Comparison of ENCODE assay signal across 1 cellular context in genomic region chr20:47358672-47359532, GRCh38.
TF ChIP-seq lines count a peak whose summit lies in the region.

No MANE protein-coding gene starts in this region.

TF ChIP-seq in HepG2, 621 proteins besides CTCF, POLR2A, EP300 and RAD21 (continued from another document and continues in another):
- TF ChIP-seq ZNF639 (CRISPR knock-in tag; conservative IDR thresholded peaks at IDR 0.05) (peak; percentile 88), RORA (CRISPR knock-in tag; IDR thresholded peaks at IDR 0.05) (no peak), PAWR (CRISPR knock-in tag; IDR thresholded peaks at IDR 0.05; ENCODE audit: borderline replicate concordance) (peak; percentile 87; the same call in 1 of the 2 replicates), KLF9 (CRISPR knock-in tag; IDR thresholded peaks at IDR 0.05; ENCODE audit: low read depth) (no peak), NR3C1 (CRISPR knock-in tag; IDR thresholded peaks at IDR 0.05) (no peak), TAF1 (CRISPR knock-in tag; IDR thresholded peaks at IDR 0.05) (peak; percentile 95), SMAD1 (CRISPR knock-in tag; IDR thresholded peaks at IDR 0.05; ENCODE audit: borderline replicate concordance, low read depth) (peak; percentile 38; the same call in 1 of the 2 replicates), CBX2 (IDR thresholded peaks at IDR 0.05; ENCODE audit: low read depth, low read length) (no peak), CBX2 (CRISPR knock-in tag; IDR thresholded peaks at IDR 0.05; ENCODE audit: low read depth) (no peak; the same call in 1 of the 2 replicates), ZNF280B (CRISPR knock-in tag; IDR thresholded peaks at IDR 0.05; ENCODE audit: borderline replicate concordance) (peak; percentile 98), DDIT3 (CRISPR knock-in tag; IDR thresholded peaks at IDR 0.05) (no peak), ATF3 (CRISPR knock-in tag; IDR thresholded peaks at IDR 0.05) (peak; percentile 90), CBX5 (CRISPR knock-in tag; IDR thresholded peaks at IDR 0.05; ENCODE audit: borderline replicate concordance) (no peak; the same call in none of the 2 replicates), RXRB (CRISPR knock-in tag; IDR thresholded peaks at IDR 0.05; ENCODE audit: borderline replicate concordance) (peak; percentile 99), ZNF275 (CRISPR knock-in tag; IDR thresholded peaks at IDR 0.05; ENCODE audit: borderline replicate concordance) (peak; percentile 73; the same call in 1 of the 2 replicates), NAIF1 (CRISPR knock-in tag; IDR thresholded peaks at IDR 0.05; ENCODE audit: borderline replicate concordance) (peak; percentile 95), CAMTA2 (CRISPR knock-in tag; IDR thresholded peaks at IDR 0.05; ENCODE audit: borderline replicate concordance) (no peak; the same call in 1 of the 2 replicates), NR2F1 (CRISPR knock-in tag; IDR thresholded peaks at IDR 0.05) (peak; percentile 76 to 86; a peak in 3 of 4 replicates), NR2C2 (CRISPR knock-in tag; IDR thresholded peaks at IDR 0.05; ENCODE audit: borderline replicate concordance) (peak; percentile 75), ZBTB2 (CRISPR knock-in tag; IDR thresholded peaks at IDR 0.05; ENCODE audit: low read depth) (no peak; the same call in 1 of the 2 replicates), AKAP8 (CRISPR knock-in tag; IDR thresholded peaks at IDR 0.05) (peak; percentile 75), ZNF572 (CRISPR knock-in tag; IDR thresholded peaks at IDR 0.05) (peak; percentile 98), FLYWCH1 (CRISPR knock-in tag; IDR thresholded peaks at IDR 0.05) (peak; percentile 84; the same call in 1 of the 2 replicates), AGO1 (IDR thresholded peaks at IDR 0.05; ENCODE audit: low read depth, low read length, poor library complexity, severe bottlenecking) (peak; percentile 50), CENPX (CRISPR knock-in tag; IDR thresholded peaks at IDR 0.05) (no peak), ZNF75D (CRISPR knock-in tag; IDR thresholded peaks at IDR 0.05; ENCODE audit: borderline replicate concordance) (no peak), ZNF121 (CRISPR knock-in tag; IDR thresholded peaks at IDR 0.05) (no peak; the same call in 1 of the 2 replicates), TGIF2 (CRISPR knock-in tag; IDR thresholded peaks at IDR 0.05) (peak; percentile 91), FOXP1 (IDR thresholded peaks at IDR 0.05) (no peak), FOXP1 (CRISPR knock-in tag; IDR thresholded peaks at IDR 0.05) (peak; percentile 94), PHF21A (CRISPR knock-in tag; IDR thresholded peaks at IDR 0.05) (peak; percentile 99), ZNF772 (CRISPR knock-in tag; IDR thresholded peaks at IDR 0.05) (peak; percentile 95), ZFP1 (CRISPR knock-in tag; IDR thresholded peaks at IDR 0.05) (peak; percentile 87), HNRNPK (IDR thresholded peaks at IDR 0.05; ENCODE audit: low read depth, low read length, poor library complexity, severe bottlenecking) (no peak), ZNF891 (CRISPR knock-in tag; IDR thresholded peaks at IDR 0.05) (peak; percentile 99), ZNF780A (CRISPR knock-in tag; IDR thresholded peaks at IDR 0.05) (no peak; the same call in 1 of the 2 replicates), ZNF703 (CRISPR knock-in tag; IDR thresholded peaks at IDR 0.05; ENCODE audit: borderline replicate concordance) (peak; percentile 94; the same call in 1 of the 2 replicates), NCOR1 (IDR thresholded peaks at IDR 0.05; ENCODE audit: borderline replicate concordance, low read length) (peak; percentile 95), ZNF597 (CRISPR knock-in tag; IDR thresholded peaks at IDR 0.05) (peak; percentile 70; the same call in 1 of the 2 replicates), KIAA2018 (CRISPR knock-in tag; IDR thresholded peaks at IDR 0.05; ENCODE audit: borderline replicate concordance) (0 out of 2 replicates have a peak, but pooled peaks have one; percentile 70), ZNF496 (CRISPR knock-in tag; IDR thresholded peaks at IDR 0.05; ENCODE audit: insufficient replicate concordance) (no peak), ZFP91 (CRISPR knock-in tag; IDR thresholded peaks at IDR 0.05; ENCODE audit: borderline replicate concordance) (peak; percentile 96; the same call in 1 of the 2 replicates), ZNF713 (CRISPR knock-in tag; IDR thresholded peaks at IDR 0.05) (peak; percentile 96; the same call in 1 of the 2 replicates), HMG20B (CRISPR knock-in tag; conservative IDR thresholded peaks at IDR 0.05) (peak; percentile 97)
